ENCODE assay signal across 8 cellular contexts in the genomic region with DNA sequence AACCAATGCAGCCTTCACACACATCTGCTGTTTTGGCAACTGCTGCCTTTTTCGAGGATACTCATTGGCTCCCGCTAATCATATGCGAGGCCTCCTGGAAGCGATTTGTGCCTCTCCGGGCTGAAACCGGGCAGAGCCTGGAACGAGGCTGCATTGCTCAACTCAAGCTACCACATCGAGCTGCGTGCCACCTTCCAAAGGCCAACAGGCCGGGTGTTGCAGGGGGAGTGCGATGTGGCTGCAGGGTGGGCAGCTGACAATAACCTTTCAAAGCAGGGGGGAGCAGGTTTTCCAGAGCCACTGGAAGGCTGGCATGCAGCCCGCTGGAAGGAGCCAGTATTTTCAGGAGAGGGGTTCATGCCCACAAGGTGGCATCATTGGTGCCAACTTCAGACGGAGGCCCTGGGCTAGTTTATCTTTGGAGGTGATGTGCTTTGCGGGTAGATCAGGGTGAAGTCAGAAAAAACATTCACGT.
DNase-seq lines count a peak whose midpoint lies in the region; ATAC-seq and TF ChIP-seq lines count a peak whose summit lies in the region.

No MANE protein-coding gene starts in this region.

- H3K27me3 ChIP-seq in smooth muscle cell (ENCODE audit: low read depth): peaks cover 16% of the 10 kb centered on the region

- H3K27ac ChIP-seq in smooth muscle cell (ENCODE audit: low read depth): no peak overlapping the region

- TF ChIP-seq CTCF in fibroblast of villous mesenchyme (IDR thresholded peaks at IDR 0.05; ENCODE audit: insufficient read depth, low read depth, low read length): no peak
- peak; percentile 11 for TF ChIP-seq CTCF in smooth muscle cell (IDR thresholded peaks at IDR 0.05; ENCODE audit: borderline replicate concordance, insufficient read depth, poor library complexity, severe bottlenecking)

- WGBS in smooth muscle cell (ENCODE audit: low lambda C conversion rate): 71% methylated on average over 15 of the region's 15 CpGs

- no peaks in the 10 kb centered on the region for H4K20me1 ChIP-seq in smooth muscle cell (ENCODE audit: low read depth)

- no peaks in the 10 kb centered on the region for H3K79me2 ChIP-seq in smooth muscle cell (ENCODE audit: low read depth)

- ATAC-seq in GM21619 (IDR thresholded peaks at IDR 0.05; ENCODE audit: unreplicated experiment): no peak
- ATAC-seq in HG03135 (IDR thresholded peaks at IDR 0.05; ENCODE audit: unreplicated experiment): no peak

- H3K4me1 ChIP-seq in smooth muscle cell (ENCODE audit: low read depth): peaks cover 19% of the 10 kb centered on the region

- no peak overlapping the region for H3K9ac ChIP-seq in smooth muscle cell (ENCODE audit: low read depth)

- H3K4me2 ChIP-seq in smooth muscle cell: no peak overlapping the region

- H3K4me3 ChIP-seq in fibroblast of villous mesenchyme (ENCODE audit: low read depth, low read length) (no peak overlapping the region), smooth muscle cell (no peak overlapping the region)

- DNase-seq in DMS53 (lab: John Stamatoyannopoulos, UW): peak; percentile 64
- no peak for DNase-seq in DMS53 treated with DMSO at 0.1 percent for 48 hours (lab: John Stamatoyannopoulos, UW; ENCODE audit: unreplicated experiment)
- peak; percentile 72 for DNase-seq in NCI-H2171 (lab: John Stamatoyannopoulos, UW)
- peak; percentile 71 for DNase-seq in activated CD8-positive, alpha-beta memory T cell treated with anti-CD3 and anti-CD28 coated beads for 24 hours
- peak; percentile 21 for DNase-seq in fibroblast of villous mesenchyme (ENCODE audit: low read depth)
- DNase-seq in smooth muscle cell (lab: John Stamatoyannopoulos, UW; ENCODE audit: unreplicated experiment): no peak

- no peak overlapping the region for H2AFZ ChIP-seq in smooth muscle cell (ENCODE audit: low read depth)

- no peaks in the 10 kb centered on the region for H3K9me3 ChIP-seq in smooth muscle cell (replicated peaks; ENCODE audit: low read depth)

- H3F3A ChIP-seq in smooth muscle cell (ENCODE audit: low read depth): no peaks in the 10 kb centered on the region

- no peaks in the 10 kb centered on the region for H3K36me3 ChIP-seq in smooth muscle cell (ENCODE audit: low read depth)

Comparison
In these comparisons a context has a peak if more than half of its experiments do, and no peak if none do; other contexts are left out.
1. DNase-seq: peak in DMS53 (single experiment), NCI-H2171 (single experiment), activated CD8-positive, alpha-beta memory T cell treated with anti-CD3 and anti-CD28 coated beads for 24 hours (single experiment) and fibroblast of villous mesenchyme (single experiment); none in DMS53 treated with DMSO at 0.1 percent for 48 hours (single experiment) and smooth muscle cell (single experiment).